ENCODE assay signal across 31 cellular contexts in genomic region chr16:66668777-66669444, GRCh38. TPM values are rescaled to one million over a fixed set of nuclear protein-coding genes. Genes with fewer than 3 reads are reported as not detected.
DNase-seq lines count a peak whose midpoint lies in the region; ATAC-seq, FAIRE-seq and TF ChIP-seq lines count a peak whose summit lies in the region.
"Had no signal": no experiment of that assay in that cellular context is flagged by ENCODE, and none has a peak within 500 bp of the region (broad histone marks: within the 10 kb centered on the region; RNA-seq: fewer than 3 reads in every experiment).

No MANE protein-coding gene starts in this region.

- CTCF ChIA-PET in activated CD8-positive, alpha-beta memory T cell treated with anti-CD3 and anti-CD28 coated beads, Interleukin-2, amount 10 ng/mL, durations not matched to agents 7 days and 5 days (lab: Charles Lee) = no interaction called here

- H3K36me3 Mint-ChIP-seq in HFFc6 (ENCODE audit: low read depth) = no peaks in the 10 kb centered on the region
- H3K36me3 Mint-ChIP-seq in astrocyte (ENCODE audit: low read depth, unreplicated experiment) = peaks cover 2% of the 10 kb centered on the region
- no peaks in the 10 kb centered on the region for H3K36me3 Mint-ChIP-seq in activated CD8-positive, alpha-beta memory T cell treated with anti-CD3 and anti-CD28 coated beads, Interleukin-2, amount 10 ng/mL, durations not matched to agents 7 days and 5 days
- H3K36me3 Mint-ChIP-seq: CD8-positive, alpha-beta memory T cell; IgD-negative memory B cell had no signal

- DNase-seq in AG20443 (ENCODE audit: low spot score) (peak; percentile 64), HFFc6 (peak; percentile 70), astrocyte (ENCODE audit: low read depth) (peak; percentile 46), fibroblast of villous mesenchyme (ENCODE audit: low read depth) (peak; percentile 33), mesenteric fat pad (ENCODE audit: low spot score) (no peak), D721Med (ENCODE audit: insufficient read length, low spot score) (no peak), occipital lobe (lab: John Stamatoyannopoulos, UW) (no peak)
- DNase-seq in activated CD8-positive, alpha-beta memory T cell treated with anti-CD3 and anti-CD28 coated beads, Interleukin-2, amount 10 ng/mL, durations not matched to agents 7 days and 5 days = no peak
- DNase-seq: activated CD4-positive, alpha-beta T cell treated with anti-CD3 and anti-CD28 coated beads, Interleukin-2, amount 50 U/mL, for 48 hours; activated gamma-delta T cell treated with Interleukin-2 at 50 U/mL for 16 hours; adrenal gland; CD8-positive, alpha-beta memory T cell; cortex of kidney; DMS153; esophagus squamous epithelium; mammary epithelial cell; NCI-H1417; NCI-H446 treated with DMSO at 0.1 percent for 48 hours; OCI-M1; sigmoid colon; stimulated activated CD8-positive, alpha-beta memory T cell treated with anti-CD3 and anti-CD28 coated beads, Interleukin-4, amount 100 ng/mL, for 48 hours; SW 1271; T1000 had no signal

- H3K36me3 ChIP-seq in astrocyte (ENCODE audit: insufficient read depth, low read length) = no peaks in the 10 kb centered on the region
- H3K36me3 ChIP-seq: adrenal gland, esophagus squamous epithelium, neural progenitor cell, sigmoid colon had no signal

- no peak for ATAC-seq in activated CD8-positive, alpha-beta memory T cell treated with anti-CD3 and anti-CD28 coated beads, Interleukin-2, amount 10 ng/mL, durations not matched to agents 7 days and 5 days
- ATAC-seq: HCT116, Right ventricle myocardium inferior, WTC11 had no signal

- H3K4me1 Mint-ChIP-seq in HFFc6 (ENCODE audit: low read depth) (peaks cover 11% of the 10 kb centered on the region), astrocyte (ENCODE audit: low read depth, unreplicated experiment) (no peaks in the 10 kb centered on the region)
- H3K4me1 Mint-ChIP-seq in activated CD8-positive, alpha-beta memory T cell treated with anti-CD3 and anti-CD28 coated beads, Interleukin-2, amount 10 ng/mL, durations not matched to agents 7 days and 5 days = no peaks in the 10 kb centered on the region
- H3K4me1 Mint-ChIP-seq: CD8-positive, alpha-beta memory T cell; neural progenitor cell; WTC11 had no signal

- H3K4me3 Mint-ChIP-seq in HFFc6 (no peak overlapping the region), astrocyte (ENCODE audit: unreplicated experiment) (no peak overlapping the region)
- no peak overlapping the region for H3K4me3 Mint-ChIP-seq in activated CD8-positive, alpha-beta memory T cell treated with anti-CD3 and anti-CD28 coated beads, Interleukin-2, amount 10 ng/mL, durations not matched to agents 7 days and 5 days
- H3K4me3 Mint-ChIP-seq: CD8-positive, alpha-beta memory T cell; IgD-negative memory B cell; neural progenitor cell; WTC11 had no signal

- no peaks in the 10 kb centered on the region for H3K9me3 ChIP-seq in astrocyte (ENCODE audit: insufficient read depth, low read depth, low read length)
- H3K9me3 ChIP-seq: adrenal gland, esophagus squamous epithelium, sigmoid colon had no signal

- H3K27ac Mint-ChIP-seq in HFFc6 (peak overlapping the region; percentile 29; the same call in 1 of the 2 replicates), astrocyte (ENCODE audit: unreplicated experiment) (no peak overlapping the region)
- no peak overlapping the region for H3K27ac Mint-ChIP-seq in activated CD8-positive, alpha-beta memory T cell treated with anti-CD3 and anti-CD28 coated beads, Interleukin-2, amount 10 ng/mL, durations not matched to agents 7 days and 5 days
- H3K27ac Mint-ChIP-seq: CD8-positive, alpha-beta memory T cell; neural progenitor cell; progenitor cell of endocrine pancreas; WTC11 had no signal

- no peaks in the 10 kb centered on the region for H3K27me3 ChIP-seq in astrocyte (ENCODE audit: insufficient read depth, low read length)
- H3K27me3 ChIP-seq: adrenal gland, esophagus squamous epithelium, neural progenitor cell, sigmoid colon had no signal

- peak; percentile 49 for FAIRE-seq in astrocyte (lab: Jason Lieb, UNC)
- FAIRE-seq in D721Med (lab: Jason Lieb, UNC) = no peak
- FAIRE-seq: bronchial epithelial cell, G401.6 had no signal

- no peak overlapping the region for H3K9ac ChIP-seq in astrocyte (ENCODE audit: low read length)
- H3K9ac ChIP-seq: neural progenitor cell had no signal

- no peaks in the 10 kb centered on the region for H3K9me3 Mint-ChIP-seq in HFFc6
- no peaks in the 10 kb centered on the region for H3K9me3 Mint-ChIP-seq in astrocyte (ENCODE audit: unreplicated experiment)
- H3K9me3 Mint-ChIP-seq in activated CD8-positive, alpha-beta memory T cell treated with anti-CD3 and anti-CD28 coated beads, Interleukin-2, amount 10 ng/mL, durations not matched to agents 7 days and 5 days (ENCODE audit: low read depth) = no peaks in the 10 kb centered on the region
- H3K9me3 Mint-ChIP-seq: CD8-positive, alpha-beta memory T cell; IgD-negative memory B cell; neural progenitor cell; WTC11 had no signal

- no peak overlapping the region for H3K4me3 ChIP-seq in astrocyte (ENCODE audit: insufficient read depth, low read depth, low read length)
- H3K4me3 ChIP-seq in fibroblast of villous mesenchyme (ENCODE audit: low read depth, low read length) = no peak overlapping the region
- H3K4me3 ChIP-seq: adrenal gland, esophagus squamous epithelium, neural progenitor cell, sigmoid colon had no signal

- no peaks in the 10 kb centered on the region; the same call in 1 of the 2 replicates for H3K27me3 Mint-ChIP-seq in HFFc6 (ENCODE audit: insufficient read depth)
- no peaks in the 10 kb centered on the region for H3K27me3 Mint-ChIP-seq in astrocyte (ENCODE audit: low read depth, unreplicated experiment)
- no peaks in the 10 kb centered on the region for H3K27me3 Mint-ChIP-seq in activated CD8-positive, alpha-beta memory T cell treated with anti-CD3 and anti-CD28 coated beads, Interleukin-2, amount 10 ng/mL, durations not matched to agents 7 days and 5 days
- H3K27me3 Mint-ChIP-seq: CD8-positive, alpha-beta memory T cell; progenitor cell of endocrine pancreas had no signal

- peaks cover 2% of the 10 kb centered on the region for H4K20me1 ChIP-seq in astrocyte (ENCODE audit: insufficient read depth, low read length)

- no peak for TF ChIP-seq CTCF in HFFc6 (IDR thresholded peaks at IDR 0.05)
- TF ChIP-seq CTCF in astrocyte (IDR thresholded peaks at IDR 0.05; ENCODE audit: insufficient read depth, low read depth, low read length) = no peak
- no peak for TF ChIP-seq CTCF in fibroblast of villous mesenchyme (IDR thresholded peaks at IDR 0.05; ENCODE audit: insufficient read depth, low read depth, low read length)
- TF ChIP-seq CTCF in D721Med (IDR thresholded peaks at IDR 0.05; ENCODE audit: insufficient read depth, missing control alignments) = no peak

- no peak overlapping the region for H3K27ac ChIP-seq in astrocyte (ENCODE audit: low read depth, low read length)
- H3K27ac ChIP-seq: adrenal gland, esophagus squamous epithelium, neural progenitor cell, sigmoid colon had no signal

- no peak overlapping the region for H3K4me2 ChIP-seq in astrocyte (ENCODE audit: low read length)
- H3K4me2 ChIP-seq: neural progenitor cell had no signal

- no peaks in the 10 kb centered on the region for H3K79me2 ChIP-seq in astrocyte (ENCODE audit: insufficient read depth, low read length)

- no peak overlapping the region for H2AFZ ChIP-seq in astrocyte (ENCODE audit: low read depth, low read length)
- H2AFZ ChIP-seq: neural progenitor cell had no signal

- H3K4me1 ChIP-seq in astrocyte (ENCODE audit: insufficient read depth, low read length) = no peaks in the 10 kb centered on the region
- H3K4me1 ChIP-seq: adrenal gland, esophagus squamous epithelium, neural progenitor cell, sigmoid colon had no signal

RNA-seq across cellular contexts. Expression of gene CMTM4, which starts 27.6 kb away (rescaled TPM):
- 10 to 100 TPM; 14.2 to 22.0 (median 18.8) TPM for total RNA-seq in HFFc6 (2021; fragmentation: NEBNext Ultra II Directional; extraction: Animal tissue kit (Norgen Biotek cat#: 25700))
- total RNA-seq in astrocyte (20.2 and 20.9 TPM in 2 replicates), fibroblast of villous mesenchyme (20.7 and 22.5 TPM in 2 replicates), mesenteric fat pad (17.9 TPM), occipital lobe (70.7 TPM)
- total RNA-seq in activated CD8-positive, alpha-beta memory T cell treated with anti-CD3 and anti-CD28 coated beads, Interleukin-2, amount 10 ng/mL, durations not matched to agents 7 days and 5 days = 1 to 10 TPM; 1.1 to 1.2 TPM

Comparison
In these comparisons a context has a peak if more than half of its experiments do, and no peak if none do; other contexts are left out.
1. DNase-seq: peak in AG20443 (single experiment), HFFc6 (single experiment), astrocyte (single experiment) and fibroblast of villous mesenchyme (single experiment); none in mesenteric fat pad (single experiment), D721Med (single experiment), activated CD8-positive, alpha-beta memory T cell treated with anti-CD3 and anti-CD28 coated beads, Interleukin-2, amount 10 ng/mL, durations not matched to agents 7 days and 5 days (single experiment) and occipital lobe (single experiment).